In the genomic region with DNA sequence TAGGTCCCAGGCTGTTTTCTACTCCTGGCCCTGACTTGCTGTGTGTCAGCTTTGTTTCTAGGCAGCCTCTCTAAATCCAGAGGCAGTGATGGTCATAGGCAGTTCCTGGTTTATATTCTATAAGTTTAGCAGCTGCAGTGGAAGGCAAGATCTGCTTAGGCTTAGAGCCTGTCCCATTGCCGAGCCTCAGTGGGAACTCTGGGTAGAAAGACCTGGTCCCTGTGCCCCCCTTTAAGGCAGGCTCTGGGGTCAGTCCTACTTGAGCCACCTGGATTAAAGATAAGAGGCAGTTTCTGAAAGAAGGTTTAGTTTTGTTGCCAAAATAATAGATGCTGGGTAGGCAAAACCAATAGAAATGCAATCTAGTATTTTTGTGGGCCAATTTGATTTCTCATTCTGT, we compare ENCODE assay signal across 1 cellular context.
TF ChIP-seq lines count a peak whose summit lies in the region.

No MANE protein-coding gene starts in this region.

TF ChIP-seq in HEK293, 187 proteins besides CTCF, POLR2A, EP300 and RAD21 (continued from another document):
- TF ChIP-seq OSR2 (tag by site-specific recombination; IDR thresholded peaks at IDR 0.05) = no peak
- TF ChIP-seq, protein P1, sequence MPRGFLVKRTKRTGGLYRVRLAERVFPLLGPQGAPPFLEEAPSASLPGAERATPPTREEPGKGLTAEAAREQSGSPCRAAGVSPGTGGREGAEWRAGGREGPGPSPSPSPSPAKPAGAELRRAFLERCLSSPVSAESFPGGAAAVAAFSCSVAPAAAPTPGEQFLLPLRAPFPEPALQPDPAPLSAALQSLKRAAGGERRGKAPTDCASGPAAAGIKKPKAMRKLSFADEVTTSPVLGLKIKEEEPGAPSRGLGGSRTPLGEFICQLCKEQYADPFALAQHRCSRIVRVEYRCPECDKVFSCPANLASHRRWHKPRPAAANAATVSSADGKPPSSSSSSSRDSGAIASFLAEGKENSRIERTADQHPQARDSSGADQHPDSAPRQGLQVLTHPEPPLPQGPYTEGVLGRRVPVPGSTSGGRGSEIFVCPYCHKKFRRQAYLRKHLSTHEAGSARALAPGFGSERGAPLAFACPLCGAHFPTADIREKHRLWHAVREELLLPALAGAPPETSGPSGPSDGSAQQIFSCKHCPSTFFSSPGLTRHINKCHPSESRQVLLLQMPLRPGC (tag by site-specific recombination; IDR thresholded peaks at IDR 0.05) = no peak
- TF ChIP-seq, protein P2, sequence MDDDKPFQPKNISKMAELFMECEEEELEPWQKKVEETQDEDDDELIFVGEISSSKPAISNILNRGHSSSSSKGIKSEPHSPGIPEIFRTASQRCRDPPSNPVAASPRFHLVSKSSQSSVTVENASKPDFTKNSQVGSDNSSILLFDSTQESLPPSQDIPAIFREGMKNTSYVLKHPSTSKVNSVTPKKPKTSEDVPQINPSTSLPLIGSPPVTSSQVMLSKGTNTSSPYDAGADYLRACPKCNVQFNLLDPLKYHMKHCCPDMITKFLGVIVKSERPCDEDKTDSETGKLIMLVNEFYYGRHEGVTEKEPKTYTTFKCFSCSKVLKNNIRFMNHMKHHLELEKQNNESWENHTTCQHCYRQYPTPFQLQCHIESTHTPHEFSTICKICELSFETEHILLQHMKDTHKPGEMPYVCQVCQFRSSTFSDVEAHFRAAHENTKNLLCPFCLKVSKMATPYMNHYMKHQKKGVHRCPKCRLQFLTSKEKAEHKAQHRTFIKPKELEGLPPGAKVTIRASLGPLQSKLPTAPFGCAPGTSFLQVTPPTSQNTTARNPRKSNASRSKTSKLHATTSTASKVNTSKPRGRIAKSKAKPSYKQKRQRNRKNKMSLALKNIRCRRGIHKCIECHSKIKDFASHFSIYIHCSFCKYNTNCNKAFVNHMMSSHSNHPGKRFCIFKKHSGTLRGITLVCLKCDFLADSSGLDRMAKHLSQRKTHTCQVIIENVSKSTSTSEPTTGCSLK (tag by site-specific recombination; IDR thresholded peaks at IDR 0.05) = no peak
- TF ChIP-seq HOXA7 (CRISPR knock-in tag; IDR thresholded peaks at IDR 0.05; ENCODE audit: borderline replicate concordance) = no peak
- TF ChIP-seq MZF1 (tag by site-specific recombination; IDR thresholded peaks at IDR 0.05; ENCODE audit: borderline replicate concordance) = no peak
- TF ChIP-seq WT1 (tag by site-specific recombination; IDR thresholded peaks at IDR 0.05) = no peak
TF ChIP-seq in HEK293: peak in this region for 0.
